In the genomic region with DNA sequence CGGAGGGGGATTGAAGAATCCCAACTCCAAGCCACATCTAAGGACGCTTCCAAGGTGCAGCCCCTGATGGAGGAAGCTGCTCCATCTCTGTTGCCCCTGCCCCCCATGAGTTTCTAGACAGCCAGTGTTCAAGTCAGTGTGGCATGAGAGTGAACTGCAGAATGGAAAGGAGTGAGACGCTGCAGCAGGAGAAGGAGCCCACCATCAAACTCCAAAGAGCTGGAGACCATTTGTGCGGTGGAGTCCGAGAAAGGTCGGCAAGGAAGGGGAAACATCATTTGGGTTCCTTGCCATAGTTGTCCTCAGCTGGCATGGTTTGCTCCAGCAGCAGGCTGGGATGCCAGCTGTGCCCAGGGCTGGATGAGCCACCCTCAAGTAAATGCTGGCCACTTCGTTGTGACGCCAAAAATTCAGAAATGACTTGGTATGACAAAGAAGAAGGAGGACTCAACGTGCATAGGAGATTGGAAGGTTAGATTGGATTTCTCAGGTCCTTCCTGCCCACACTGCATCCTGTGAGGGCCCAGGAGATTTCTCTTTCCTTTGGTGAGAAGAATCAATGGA, we compare ENCODE assay signal across 16 cellular contexts. TPM values are rescaled to one million over a fixed set of nuclear protein-coding genes. Genes with fewer than 3 reads are reported as not detected.
DNase-seq lines count a peak whose midpoint lies in the region; ATAC-seq lines count a peak whose summit lies in the region.
"Had no signal": no experiment of that assay in that cellular context is flagged by ENCODE, and none has a peak within 500 bp of the region (broad histone marks: within the 10 kb centered on the region; RNA-seq: fewer than 3 reads in every experiment).

No MANE protein-coding gene starts in this region.

- H3K4me1 ChIP-seq in mesendoderm (ENCODE audit: control insufficient read depth, low read depth, low read length) = no peaks in the 10 kb centered on the region

- H3K4me2 ChIP-seq in mesendoderm (ENCODE audit: low read length) = no peak overlapping the region

- ATAC-seq in T-helper 17 cell (no peak), HG03025 (IDR thresholded peaks at IDR 0.05; ENCODE audit: low FRiP score, unreplicated experiment) (no peak)
- ATAC-seq in activated T-helper 17 cell treated with anti-CD3 and anti-CD28 coated beads, Interleukin-2, amount 50 U/mL, for 72 hours (replicated peaks) = no peak
- ATAC-seq: HepG2 had no signal

- H3K36me3 ChIP-seq in mesendoderm (ENCODE audit: control insufficient read depth, insufficient read depth, low read length) = no peaks in the 10 kb centered on the region

- H2BK5ac ChIP-seq in mesendoderm (ENCODE audit: low read length) = no peak overlapping the region

- no peak overlapping the region for H4K5ac ChIP-seq in mesendoderm (ENCODE audit: low read length)

- no peak overlapping the region for H3K4ac ChIP-seq in mesendoderm (ENCODE audit: low read depth, low read length)

- H3K36me3 Mint-ChIP-seq in T-helper 17 cell (ENCODE audit: low read depth) = no peaks in the 10 kb centered on the region
- H3K36me3 Mint-ChIP-seq in activated T-helper 17 cell treated with anti-CD3 and anti-CD28 coated beads, Interleukin-2, amount 50 U/mL, for 72 hours (ENCODE audit: low read depth) = peaks cover 32% of the 10 kb centered on the region

- DNase-seq in T-helper 17 cell (no peak), mesendoderm (no peak), ureter (ENCODE audit: low spot score) (peak; percentile 27), NCI-H1694 treated with DMSO at 0.1 percent for 48 hours (lab: John Stamatoyannopoulos, UW) (no peak), DMS 273 treated with DMSO at 0.1 percent for 48 hours (lab: John Stamatoyannopoulos, UW) (no peak)
- DNase-seq: C1 segment of cervical spinal cord; Calu3; CD4-positive, alpha-beta T cell; DMS79 treated with DMSO at 0.1 percent for 48 hours; EL; HCEC 1CT; HFFc6 had no signal

- no peak overlapping the region for H4K8ac ChIP-seq in mesendoderm (ENCODE audit: low read depth, low read length)

- H3K79me1 ChIP-seq in mesendoderm (ENCODE audit: low read length) = no peaks in the 10 kb centered on the region

- no peaks in the 10 kb centered on the region for H3K79me2 ChIP-seq in mesendoderm (ENCODE audit: control insufficient read depth, insufficient read depth, low read length)

- peak overlapping the region; percentile 30 for H3K23ac ChIP-seq in mesendoderm (ENCODE audit: low read length)

- WGBS in mesendoderm (ENCODE audit: extremely low coverage, insufficient coverage, low lambda C conversion rate) = no CpG with 5 or more reads among the region's 9 CpGs

- no peak overlapping the region for H3K56ac ChIP-seq in mesendoderm (ENCODE audit: low read length)

- no peak overlapping the region for H2AK5ac ChIP-seq in mesendoderm (ENCODE audit: low read length)

- no peak overlapping the region for H2BK120ac ChIP-seq in mesendoderm (ENCODE audit: low read depth, low read length)

- H3K18ac ChIP-seq in mesendoderm (ENCODE audit: low read length) = no peak overlapping the region

- H2BK15ac ChIP-seq in mesendoderm (replicated peaks; ENCODE audit: low read depth) = no peak overlapping the region

- no peaks in the 10 kb centered on the region for H3K27me3 ChIP-seq in mesendoderm (ENCODE audit: insufficient read depth, low read length, poor library complexity)

- H3K9me3 Mint-ChIP-seq in activated T-helper 17 cell treated with anti-CD3 and anti-CD28 coated beads, Interleukin-2, amount 50 U/mL, for 72 hours = no peaks in the 10 kb centered on the region
- H3K9me3 Mint-ChIP-seq: CD4-positive, alpha-beta T cell; HFFc6 had no signal

- no peaks in the 10 kb centered on the region for H3K9me3 ChIP-seq in T-helper 17 cell (ENCODE audit: control insufficient read depth, low read length, poor library complexity, severe bottlenecking)

- H3K27ac Mint-ChIP-seq in T-helper 17 cell = peak overlapping the region; percentile 9
- peak overlapping the region; percentile 79 for H3K27ac Mint-ChIP-seq in activated T-helper 17 cell treated with anti-CD3 and anti-CD28 coated beads, Interleukin-2, amount 50 U/mL, for 72 hours
- H3K27ac Mint-ChIP-seq: B cell; CD4-positive, alpha-beta T cell; HFFc6 had no signal

- no peak overlapping the region for H3K9ac ChIP-seq in mesendoderm (ENCODE audit: low read length)

- no peak overlapping the region for H3K27ac ChIP-seq in mesendoderm (ENCODE audit: low read depth, low read length)

- peaks cover 12% of the 10 kb centered on the region for H3K4me1 Mint-ChIP-seq in T-helper 17 cell
- peaks cover 5% of the 10 kb centered on the region for H3K4me1 Mint-ChIP-seq in activated T-helper 17 cell treated with anti-CD3 and anti-CD28 coated beads, Interleukin-2, amount 50 U/mL, for 72 hours

- H3K4me3 ChIP-seq in mesendoderm (ENCODE audit: low read length) = no peak overlapping the region

- no peak overlapping the region for H3K4me3 Mint-ChIP-seq in T-helper 17 cell
- H3K4me3 Mint-ChIP-seq in activated T-helper 17 cell treated with anti-CD3 and anti-CD28 coated beads, Interleukin-2, amount 50 U/mL, for 72 hours = no peak overlapping the region
- H3K4me3 Mint-ChIP-seq: B cell; CD4-positive, alpha-beta T cell; HFFc6 had no signal

- peaks cover 25% of the 10 kb centered on the region for H3K27me3 Mint-ChIP-seq in T-helper 17 cell
- peaks cover 4% of the 10 kb centered on the region for H3K27me3 Mint-ChIP-seq in activated T-helper 17 cell treated with anti-CD3 and anti-CD28 coated beads, Interleukin-2, amount 50 U/mL, for 72 hours

RNA-seq across cellular contexts. Expression of a gene that starts 16.4 kb away (rescaled TPM):
- total RNA-seq in T-helper 17 cell (10 to 100 TPM; 36.9 to 42.9 TPM), ureter (52.7 TPM)
- 100 to 1,000 TPM; 105 to 116 TPM for total RNA-seq in activated T-helper 17 cell treated with anti-CD3 and anti-CD28 coated beads, Interleukin-2, amount 50 U/mL, for 72 hours
- 3.8 TPM for polyA plus RNA-seq in mesendoderm (2013, experiment 1 of 2)
- polyA plus RNA-seq in mesendoderm (2013, experiment 2 of 2) = 4.1 TPM

RNA-seq across cellular contexts. Expression of a gene that starts 21.4 kb away (rescaled TPM):
- under 1 TPM in 1 of 2 donors, not detected in 1; 0.22 TPM for total RNA-seq in T-helper 17 cell
- total RNA-seq in activated T-helper 17 cell treated with anti-CD3 and anti-CD28 coated beads, Interleukin-2, amount 50 U/mL, for 72 hours = 1 to 10 TPM in 1 of 2 donors, under 1 TPM in 1; 0.56 to 1.2 TPM
- polyA plus RNA-seq in mesendoderm (2013, experiment 1 of 2) = 0.01 TPM
- polyA plus RNA-seq in mesendoderm (2013, experiment 2 of 2) = 0.01 TPM
- total RNA-seq in ureter = 34.4 TPM
- total RNA-seq: B cell; CD4-positive, alpha-beta T cell; HFFc6 had no signal

RNA-seq across cellular contexts. Expression of a gene that starts 30.0 kb away (rescaled TPM):
- total RNA-seq in T-helper 17 cell (10 to 100 TPM; 12.5 to 15.0 TPM), ureter (115 TPM)
- total RNA-seq in activated T-helper 17 cell treated with anti-CD3 and anti-CD28 coated beads, Interleukin-2, amount 50 U/mL, for 72 hours = 10 to 100 TPM; 52.8 to 89.4 TPM
- polyA plus RNA-seq in mesendoderm (2013, experiment 1 of 2) = not detected
- polyA plus RNA-seq in mesendoderm (2013, experiment 2 of 2) = not detected

Comparison
In these comparisons a context has a peak if more than half of its experiments do, and no peak if none do; other contexts are left out.
1. RNA of a gene that starts 21.4 kb away (total RNA-seq): 34.4 TPM in ureter (single experiment); 0.56 to 1.2 TPM in activated T-helper 17 cell treated with anti-CD3 and anti-CD28 coated beads, Interleukin-2, amount 50 U/mL, for 72 hours and 0.22 TPM in T-helper 17 cell; every median in the first group is over 10 times any median in the second.